ENCODE assay signal across 8 cellular contexts in the genomic region with DNA sequence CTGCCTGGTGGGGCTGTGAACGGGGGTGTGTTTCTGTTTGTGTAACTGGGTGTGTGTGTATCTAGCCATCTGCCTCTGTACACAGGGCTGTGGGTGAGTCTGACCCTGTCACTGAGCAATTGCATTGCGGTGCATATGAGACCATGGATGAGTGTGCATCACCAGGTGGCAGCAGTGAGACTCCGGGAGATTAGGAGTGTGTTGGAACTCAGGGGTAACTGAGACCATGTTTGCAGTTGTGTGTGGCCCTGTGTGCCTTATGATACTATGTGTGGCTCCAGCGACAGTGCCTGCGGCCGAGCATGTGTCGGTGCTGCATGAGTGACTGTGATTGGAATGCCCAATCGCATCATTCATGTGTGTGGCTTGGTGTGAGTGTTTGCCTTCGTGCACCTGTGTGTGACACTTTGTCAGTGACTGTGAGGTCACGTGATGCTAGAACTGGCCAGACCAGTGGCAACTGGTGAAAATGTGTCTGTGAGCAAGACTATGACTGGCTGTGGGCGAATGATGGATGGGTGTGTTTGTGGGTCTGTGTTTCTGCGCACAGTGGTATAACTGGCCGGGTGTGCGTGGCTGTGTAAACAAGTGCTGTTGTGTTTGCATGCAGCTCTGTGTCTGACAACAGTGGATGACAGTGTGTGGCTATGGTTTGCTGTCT. TPM values are rescaled to one million over a fixed set of nuclear protein-coding genes. Genes with fewer than 3 reads are reported as not detected.
A peak's percentile ranks its signal among the peaks of the same experiment; 100 is the strongest.
DNase-seq lines count a peak whose midpoint lies in the region; FAIRE-seq and TF ChIP-seq lines count a peak whose summit lies in the region.

No MANE protein-coding gene starts in this region.

- no peaks in the 10 kb centered on the region for H3K27me3 Mint-ChIP-seq in brain

- H3K27ac ChIP-seq in KMS-11 (no peak overlapping the region), skeletal muscle tissue (ENCODE audit: low read depth, low read length) (no peak overlapping the region)

- H3K9ac ChIP-seq in KMS-11, result no peak overlapping the region
- peak overlapping the region in 1 of 3 donors; percentile 40 for H3K9ac ChIP-seq in skeletal muscle tissue (ENCODE audit: low read depth in 1 of 3, low read length in 3 of 3)

- H3K79me2 ChIP-seq in KMS-11 (ENCODE audit: insufficient read depth, low read depth), result no peaks in the 10 kb centered on the region

- DNase-seq in AG10803 (ENCODE audit: low read depth) (peak; percentile 62), GM18507 (ENCODE audit: extremely low spot score, insufficient read length, low read depth) (no peak), SW 1271 (lab: John Stamatoyannopoulos, UW) (peak; percentile 45 to 70), iPS-NIHi7 (ENCODE audit: extremely low spot score) (peak; percentile 56), DMS79 treated with DMSO at 0.1 percent for 48 hours (lab: John Stamatoyannopoulos, UW) (no peak)

- H3K4me2 ChIP-seq in KMS-11, result no peak overlapping the region

- H4K20me1 ChIP-seq in KMS-11 (ENCODE audit: insufficient read depth), result no peaks in the 10 kb centered on the region

- no peaks in the 10 kb centered on the region for H3K4me1 ChIP-seq in KMS-11 (ENCODE audit: low read depth, poor library complexity, severe bottlenecking)
- H3K4me1 ChIP-seq in skeletal muscle tissue (ENCODE audit: control insufficient read depth in 3 of 3, insufficient read depth in 3 of 3, low read length in 3 of 3), result peaks cover 7 to 15% (median 12%) of the 10 kb centered on the region in 3 donors

- TF ChIP-seq CTCF in AG10803 (conservative IDR thresholded peaks at IDR 0.05; ENCODE audit: low read length), result peak; percentile 80
- TF ChIP-seq CTCF in KMS-11 (conservative IDR thresholded peaks at IDR 0.05; ENCODE audit: low read depth, low read length), result peak; percentile 60
- TF ChIP-seq CTCF in brain (conservative IDR thresholded peaks at IDR 0.05), result peak; percentile 57 to 70

- H3K4me3 Mint-ChIP-seq in brain, result peak overlapping the region; percentile 0 to 52 (median 2)

- no peaks in the 10 kb centered on the region for H3K36me3 ChIP-seq in KMS-11 (ENCODE audit: insufficient read depth)
- H3K36me3 ChIP-seq in skeletal muscle tissue (ENCODE audit: control insufficient read depth in 3 of 3, insufficient read depth in 3 of 3, low read length in 3 of 3), result peaks cover 12 to 21% (median 15%) of the 10 kb centered on the region in 3 donors

- H3K9me3 ChIP-seq in skeletal muscle tissue (ENCODE audit: control insufficient read depth in 3 of 3, low read length in 3 of 3), result no peaks in the 10 kb centered on the region

- H2AFZ ChIP-seq in KMS-11 (ENCODE audit: low read depth), result no peak overlapping the region

- H3K27me3 ChIP-seq in KMS-11 (ENCODE audit: insufficient read depth, low read depth), result no peaks in the 10 kb centered on the region
- no peaks in the 10 kb centered on the region for H3K27me3 ChIP-seq in skeletal muscle tissue (ENCODE audit: control insufficient read depth in 3 of 3, insufficient read depth in 3 of 3, low read length in 3 of 3)

- H3K9me3 Mint-ChIP-seq in brain, result no peaks in the 10 kb centered on the region

- FAIRE-seq in GM18507 (lab: Jason Lieb, UNC), result peak; percentile 67

- peaks cover 6% of the 10 kb centered on the region for H3K36me3 Mint-ChIP-seq in brain

- H3K4me1 Mint-ChIP-seq in brain, result peaks cover 28% of the 10 kb centered on the region

- H3K4me3 ChIP-seq in AG10803 (ENCODE audit: low read length) (no peak overlapping the region), KMS-11 (IDR thresholded peaks at IDR 0.05; ENCODE audit: insufficient read depth, low read depth, low read length) (no peak overlapping the region), skeletal muscle tissue (ENCODE audit: low read length in 3 of 3) (peak overlapping the region in 2 of 3 donors; percentile 37 to 54)

- peak overlapping the region; percentile 80 to 97 (median 92) for H3K27ac Mint-ChIP-seq in brain

RNA-seq across cellular contexts. Expression of a gene that starts 14.0 kb away (rescaled TPM):
- 5.1 TPM for polyA plus RNA-seq in brain (ENCODE audit: insufficient read depth, low read depth, low replicate concordance)
- 7.8 TPM for total RNA-seq in skeletal muscle tissue

RNA-seq across cellular contexts. Expression of a gene that starts 24.9 kb away (rescaled TPM):
- polyA plus RNA-seq in brain (ENCODE audit: insufficient read depth, low read depth, low replicate concordance), result 11.8 TPM
- total RNA-seq in skeletal muscle tissue, result 9.4 TPM

RNA-seq across cellular contexts. Expression of a gene that starts 34.5 kb away (rescaled TPM):
- 0.19 TPM for polyA plus RNA-seq in brain (ENCODE audit: insufficient read depth, low read depth, low replicate concordance)
- total RNA-seq in skeletal muscle tissue, result under 0.01 TPM

Comparison
In these comparisons a context has a peak if more than half of its experiments do, and no peak if none do; other contexts are left out.
1. DNase-seq: peak in AG10803 (single experiment), SW 1271 (2 of 2) and iPS-NIHi7 (single experiment); none in GM18507 (single experiment) and DMS79 treated with DMSO at 0.1 percent for 48 hours (single experiment).
2. H3K4me3 ChIP-seq: peak in skeletal muscle tissue (2 of 3); none in AG10803 (single experiment) and KMS-11 (single experiment).
3. Peak in every context shown above with its lines, with median percentiles within 50 percentile points of each other: CTCF ChIP-seq.